8 cellular contexts compared by ENCODE assay signal in genomic region chr5:159208508-159209437, GRCh38. TPM values are rescaled to one million over a fixed set of nuclear protein-coding genes. Genes with fewer than 3 reads are reported as not detected.
DNase-seq lines count a peak whose midpoint lies in the region; ATAC-seq and TF ChIP-seq lines count a peak whose summit lies in the region.

No MANE protein-coding gene starts in this region.

- peak; percentile 17 for ATAC-seq in HG02970 (IDR thresholded peaks at IDR 0.05; ENCODE audit: low FRiP score, unreplicated experiment)
- peak; percentile 16 for ATAC-seq in RWPE2 (ENCODE audit: low read depth)
- peak; percentile 45 for ATAC-seq in body of pancreas

- TF ChIP-seq EP300 in sigmoid colon (IDR thresholded peaks at IDR 0.05): no peak

- no peaks in the 10 kb centered on the region for H3K27me3 Mint-ChIP-seq in activated naive CD4-positive, alpha-beta T cell treated with anti-CD3 and anti-CD28 coated beads for 36 hours (ENCODE audit: low read depth)

- peak; percentile 35 for DNase-seq in activated naive CD4-positive, alpha-beta T cell treated with anti-CD3 and anti-CD28 coated beads for 36 hours
- DNase-seq in activated naive CD4-positive, alpha-beta T cell treated with Interleukin-2 at 50 U/mL for 16 hours: no peak
- DNase-seq in RWPE2 (ENCODE audit: low spot score) (no peak), body of pancreas (peak; percentile 23 to 45 (median 31)), sigmoid colon (peak; percentile 70), NCI-H128 (lab: John Stamatoyannopoulos, UW; ENCODE audit: unreplicated experiment) (no peak)

- TF ChIP-seq POLR2A in body of pancreas (IDR thresholded peaks at IDR 0.05) (no peak), sigmoid colon (IDR thresholded peaks at IDR 0.05) (no peak)

- peak overlapping the region; percentile 79 for H3K9ac ChIP-seq in iPS-18a (ENCODE audit: low read length)

- intact Hi-C loops in activated naive CD4-positive, alpha-beta T cell treated with anti-CD3 and anti-CD28 coated beads for 36 hours (cut with micrococcal nuclease): loop anchor here (1.0 to 10.0 kb wide), 9 partner anchors 32 to 1994 kb away; partner anchors contain the start of genes CLINT1, PWWP2A, SLU7 and TTC1
- intact Hi-C loops in body of pancreas (cut with DNase I): no loop called here
- intact Hi-C loops in sigmoid colon (cut with DNase I): loop anchor here (1.0 to 5.0 kb wide), 3 partner anchors 52 to 799 kb away; partner anchors contain the start of genes TTC1 and UBLCP1

- H3K4me1 ChIP-seq in RWPE2 (ENCODE audit: insufficient read depth, poor library complexity, severe bottlenecking) (peaks cover 40% of the 10 kb centered on the region), body of pancreas (peaks cover 30% of the 10 kb centered on the region), iPS-18a (ENCODE audit: control insufficient read depth, low read depth, low read length) (peaks cover 29% of the 10 kb centered on the region), sigmoid colon (peaks cover 0 to 46% (median 39%) of the 10 kb centered on the region in 4 donors)

- no peaks in the 10 kb centered on the region for H3K9me3 Mint-ChIP-seq in activated naive CD4-positive, alpha-beta T cell treated with anti-CD3 and anti-CD28 coated beads for 36 hours

- CTCF ChIA-PET in activated naive CD4-positive, alpha-beta T cell treated with anti-CD3 and anti-CD28 coated beads for 36 hours (lab: Charles Lee): interaction anchor here (0.6 to 1.1 kb wide), 2 partner anchors 52 to 55 kb away, joined by 4 read pairs; no protein-coding TSS in a partner anchor

- H3K9me3 ChIP-seq in RWPE2 (ENCODE audit: severe bottlenecking) (no peaks in the 10 kb centered on the region), body of pancreas (no peaks in the 10 kb centered on the region), iPS-18a (ENCODE audit: control insufficient read depth, low read depth, low read length) (no peaks in the 10 kb centered on the region), sigmoid colon (no peaks in the 10 kb centered on the region)

- H3K27me3 ChIP-seq in RWPE2 (ENCODE audit: insufficient read depth, poor library complexity, severe bottlenecking) (no peaks in the 10 kb centered on the region), body of pancreas (no peaks in the 10 kb centered on the region), iPS-18a (ENCODE audit: control insufficient read depth, insufficient read depth, low read length) (peaks cover 15% of the 10 kb centered on the region), sigmoid colon (no peaks in the 10 kb centered on the region)

- H3K4me3 Mint-ChIP-seq in activated naive CD4-positive, alpha-beta T cell treated with anti-CD3 and anti-CD28 coated beads for 36 hours: peak overlapping the region; percentile 97

- peaks cover 23% of the 10 kb centered on the region for H3K36me3 Mint-ChIP-seq in activated naive CD4-positive, alpha-beta T cell treated with anti-CD3 and anti-CD28 coated beads for 36 hours (ENCODE audit: low read depth)

- H3K27ac ChIP-seq in RWPE2 (ENCODE audit: poor library complexity, severe bottlenecking) (peak overlapping the region; percentile 89), body of pancreas (peak overlapping the region; percentile 80 to 91 (median 86)), iPS-18a (ENCODE audit: low read length) (peak overlapping the region; percentile 15), sigmoid colon (peak overlapping the region; percentile 95 to 97 (median 96))

- peak overlapping the region; percentile 99 for H3K27ac Mint-ChIP-seq in activated naive CD4-positive, alpha-beta T cell treated with anti-CD3 and anti-CD28 coated beads for 36 hours

- H3K4me3 ChIP-seq in RWPE2 (ENCODE audit: severe bottlenecking): peak overlapping the region; percentile 93
- H3K4me3 ChIP-seq in body of pancreas: peak overlapping the region; percentile 90 to 92
- peak overlapping the region; percentile 93 for H3K4me3 ChIP-seq in iPS-18a (ENCODE audit: low read length)
- peak overlapping the region; percentile 85 to 99 (median 89) for H3K4me3 ChIP-seq in sigmoid colon

- H3K36me3 ChIP-seq in RWPE2 (ENCODE audit: low read depth) (peaks cover 19% of the 10 kb centered on the region), body of pancreas (replicated peaks in 1 of 2; ENCODE audit: insufficient read depth in 1 of 2, low read depth in 2 of 2) (no peaks in the 10 kb centered on the region), iPS-18a (ENCODE audit: control insufficient read depth, low read depth, low read length) (no peaks in the 10 kb centered on the region), sigmoid colon (no peaks in the 10 kb centered on the region)

- WGBS in body of pancreas, 2 donors: 0 to 1% methylated on average over 39 to 61 of the region's 65 CpGs
- WGBS in sigmoid colon, 2 donors: 1% methylated on average over 65 of the region's 65 CpGs

- TF ChIP-seq CTCF in RWPE2 (IDR thresholded peaks at IDR 0.05; ENCODE audit: poor library complexity, severe bottlenecking): no peak
- TF ChIP-seq CTCF in body of pancreas (IDR thresholded peaks at IDR 0.05): no peak
- no peak for TF ChIP-seq CTCF in sigmoid colon (IDR thresholded peaks at IDR 0.05)

- peaks cover 45% of the 10 kb centered on the region for H3K4me1 Mint-ChIP-seq in activated naive CD4-positive, alpha-beta T cell treated with anti-CD3 and anti-CD28 coated beads for 36 hours (ENCODE audit: low read depth)

RNA-seq across cellular contexts. Expression of gene RNF145, which starts 0.6 kb away (rescaled TPM):
- 10 to 100 TPM; 70.0 to 75.3 TPM for total RNA-seq in activated naive CD4-positive, alpha-beta T cell treated with anti-CD3 and anti-CD28 coated beads for 36 hours
- total RNA-seq in body of pancreas: 10 to 100 TPM; 13.5 to 19.5 TPM
- total RNA-seq in sigmoid colon: 10 to 100 TPM; 30.4 to 54.2 (median 39.5) TPM
- polyA plus RNA-seq in sigmoid colon: 10 to 100 TPM in 2 of 3 donors, 1 to 10 TPM in 1; 6.5 to 91.0 (median 13.2) TPM

RNA-seq across cellular contexts. Expression of gene UBLCP1, which starts 54.3 kb away (rescaled TPM):
- 10 to 100 TPM; 22.7 to 23.0 TPM for total RNA-seq in activated naive CD4-positive, alpha-beta T cell treated with anti-CD3 and anti-CD28 coated beads for 36 hours
- 10 to 100 TPM; 13.2 to 16.2 TPM for total RNA-seq in body of pancreas
- total RNA-seq in sigmoid colon: 10 to 100 TPM; 17.7 to 29.6 (median 19.8) TPM
- polyA plus RNA-seq in sigmoid colon: 10 to 100 TPM; 15.0 to 18.7 (median 16.2) TPM

Comparison
In these comparisons a context has a peak if more than half of its experiments do, and no peak if none do; other contexts are left out.
1. DNase-seq: peak in activated naive CD4-positive, alpha-beta T cell treated with anti-CD3 and anti-CD28 coated beads for 36 hours (single experiment), body of pancreas (4 of 4) and sigmoid colon (single experiment); none in activated naive CD4-positive, alpha-beta T cell treated with Interleukin-2 at 50 U/mL for 16 hours (single experiment), RWPE2 (single experiment) and NCI-H128 (single experiment).
2. H3K27ac ChIP-seq: peak in every context shown above with its lines; median percentile 96 in sigmoid colon; 89 in RWPE2; 86 in body of pancreas; 15 in iPS-18a.
3. Peak in every context shown above with its lines, with median percentiles within 50 percentile points of each other: ATAC-seq and H3K4me3 ChIP-seq.